ENCODE assay signal across 10 cellular contexts in genomic region chr3:98778852-98779379, GRCh38. TPM values are rescaled to one million over a fixed set of nuclear protein-coding genes. Genes with fewer than 3 reads are reported as not detected.
A peak's percentile ranks its signal among the peaks of the same experiment; 100 is the strongest.
DNase-seq lines count a peak whose midpoint lies in the region; ATAC-seq and TF ChIP-seq lines count a peak whose summit lies in the region.
"Had no signal": no experiment of that assay in that cellular context is flagged by ENCODE, and none has a peak within 500 bp of the region (broad histone marks: within the 10 kb centered on the region; RNA-seq: fewer than 3 reads in every experiment).

No MANE protein-coding gene starts in this region.

- peaks cover 15% of the 10 kb centered on the region for H3K4me1 Mint-ChIP-seq in endothelial cell (ENCODE audit: unreplicated experiment)

- H3K4me3 Mint-ChIP-seq in endothelial cell (ENCODE audit: unreplicated experiment), result no peak overlapping the region

- H3K27me3 Mint-ChIP-seq in endothelial cell (ENCODE audit: unreplicated experiment), result peaks cover 3% of the 10 kb centered on the region

- H3K9me3 ChIP-seq in heart right ventricle (no peaks in the 10 kb centered on the region), stomach (no peaks in the 10 kb centered on the region)

- H3K4me1 ChIP-seq in heart right ventricle (peaks cover 19 to 65% (median 49%) of the 10 kb centered on the region in 9 donors), stomach (peaks cover 31 to 56% (median 40%) of the 10 kb centered on the region in 4 donors)
- H3K4me1 ChIP-seq: parathyroid adenoma had no signal

- DNase-seq in HK-2 (ENCODE audit: unreplicated experiment) (peak; percentile 48), UCSD-AML1 (lab: John Stamatoyannopoulos, UW; ENCODE audit: unreplicated experiment) (peak; percentile 7), heart right ventricle (peak in 1 of 2 donors; percentile 34), stomach (no peak), DMS 273 treated with DMSO at 0.1 percent for 48 hours (lab: John Stamatoyannopoulos, UW) (no peak), endothelial cell (ENCODE audit: low spot score) (no peak), nucleus accumbens (lab: John Stamatoyannopoulos, UW) (no peak)
- DNase-seq: NCI-H510A treated with DMSO at 0.1 percent for 48 hours had no signal

- ATAC-seq in heart right ventricle (peak; percentile 64 to 82 (median 74)), GM21529 (IDR thresholded peaks at IDR 0.05; ENCODE audit: unreplicated experiment) (no peak)

- TF ChIP-seq CTCF in heart right ventricle (IDR thresholded peaks at IDR 0.05) (no peak), stomach (IDR thresholded peaks at IDR 0.05) (no peak), endothelial cell (IDR thresholded peaks at IDR 0.05; ENCODE audit: unreplicated experiment) (no peak)

- H3K36me3 ChIP-seq in heart right ventricle (peaks cover 0 to 64% (median 4%) of the 10 kb centered on the region in 9 donors), stomach (peaks cover 0 to 9% (median 0%) of the 10 kb centered on the region in 4 donors)

- H3K27ac ChIP-seq in heart right ventricle (peak overlapping the region in 7 of 10 donors; percentile 21 to 73 (median 51)), stomach (peak overlapping the region; percentile 2 to 73 (median 56))
- H3K27ac ChIP-seq: parathyroid adenoma had no signal

- H3K4me3 ChIP-seq in heart right ventricle (no peak overlapping the region), stomach (no peak overlapping the region)

- WGBS in heart right ventricle, 2 donors, result 26 to 28% methylated on average over 5 of the region's 5 CpGs
- WGBS in stomach, 5 donors, result 22 to 42% (median 35%) methylated on average over 5 of the region's 5 CpGs

- no peaks in the 10 kb centered on the region for H3K36me3 Mint-ChIP-seq in endothelial cell (ENCODE audit: low read depth, unreplicated experiment)

- no peak overlapping the region for H3K27ac Mint-ChIP-seq in endothelial cell (ENCODE audit: unreplicated experiment)

- no peaks in the 10 kb centered on the region for H3K27me3 ChIP-seq in heart right ventricle
- H3K27me3 ChIP-seq in stomach, result no peaks in the 10 kb centered on the region

- TF ChIP-seq EP300 in stomach (IDR thresholded peaks at IDR 0.05), result no peak

- no peaks in the 10 kb centered on the region for H3K9me3 Mint-ChIP-seq in endothelial cell (ENCODE audit: unreplicated experiment)

- TF ChIP-seq POLR2A in stomach (IDR thresholded peaks at IDR 0.05), result no peak

- intact Hi-C loops in heart right ventricle (cut with DNase I), result loop anchor here in 2 of 10 donors (5.0 kb wide), 1 partner anchor 42 kb away; no protein-coding TSS in a partner anchor
- intact Hi-C loops in stomach (cut with DNase I; ENCODE audit: low total_unique reads), result no loop called here

RNA-seq across cellular contexts. Expression of gene ST3GAL6, which starts 15.8 kb away (rescaled TPM):
- 10 to 100 TPM; 27.3 to 92.9 (median 62.6) TPM for total RNA-seq in heart right ventricle
- polyA plus RNA-seq in heart right ventricle, result 10 to 100 TPM; 44.6 to 50.8 TPM
- total RNA-seq in stomach, result 100 to 1,000 TPM in 1 of 5 donors, 10 to 100 TPM in 3, not detected in 1; 13.6 to 129 (median 40.3) TPM
- 1 to 10 TPM; 5.8 to 7.7 (median 6.1) TPM for polyA plus RNA-seq in stomach
- 6.5 TPM for total RNA-seq in endothelial cell (ENCODE audit: unreplicated experiment)

Comparison
In these comparisons a context has a peak if more than half of its experiments do, and no peak if none do; other contexts are left out.
1. DNase-seq: peak in HK-2 (single experiment) and UCSD-AML1 (single experiment); none in stomach (single experiment), DMS 273 treated with DMSO at 0.1 percent for 48 hours (single experiment), endothelial cell (single experiment) and nucleus accumbens (0 of 56).